In the genomic region with DNA sequence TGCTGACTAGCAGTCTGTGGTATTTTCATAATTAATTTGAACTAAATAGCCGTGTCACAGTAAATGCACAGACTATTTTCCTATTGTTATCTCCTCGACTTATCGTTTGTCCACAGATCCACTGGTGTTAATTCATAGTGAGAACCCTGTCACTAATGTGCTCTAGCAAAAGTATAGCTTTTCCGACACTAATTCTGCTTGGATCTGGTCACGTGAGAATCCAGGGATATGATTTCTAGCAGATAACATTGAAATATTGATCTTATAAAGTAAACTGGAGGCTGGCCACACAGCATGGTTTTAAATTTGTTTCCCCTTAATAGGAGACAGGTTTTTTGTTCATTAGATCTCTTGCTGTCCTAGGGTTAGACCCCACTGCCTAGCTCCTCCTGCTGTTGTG, we compare ENCODE assay signal across 24 cellular contexts.
"Had no signal": no experiment of that assay in that cellular context is flagged by ENCODE, and none has a peak within 500 bp of the region (broad histone marks: within the 10 kb centered on the region; RNA-seq: fewer than 3 reads in every experiment).

No MANE protein-coding gene starts in this region.

- H3K4me3 Mint-ChIP-seq: activated B cell treated with CpG ODN at 0.5 μM for 24 hours; activated CD4-positive, alpha-beta T cell treated with anti-CD3 and anti-CD28 coated beads, Interleukin-2, amount 10 ng/mL, durations not matched to agents 7 days and 5 days; activated naive CD8-positive, alpha-beta T cell; activated T-cell treated with anti-CD3 and anti-CD28 coated beads, Interleukin-2, amount 50 U/mL, for 72 hours; central memory CD8-positive, alpha-beta T cell; endodermal cell; natural killer cell had no signal

- H3K36me3 ChIP-seq: left ventricle myocardium inferior had no signal

- H3K27ac ChIP-seq: body of pancreas, left ventricle myocardium inferior had no signal

- H3K36me3 Mint-ChIP-seq: activated naive CD8-positive, alpha-beta T cell had no signal

- H3K9me3 ChIP-seq: body of pancreas had no signal

- ATAC-seq: activated T-cell treated with anti-CD3 and anti-CD28 coated beads, Interleukin-2, amount 50 U/mL, for 72 hours; body of pancreas; natural killer cell; right cardiac atrium; stimulated activated naive CD8-positive, alpha-beta T cell treated with anti-CD3 and anti-CD28 coated beads, Interleukin-15, Interleukin-2, amounts not matched to agents 100 U/mL and 50 U/mL, for 24 hours had no signal

- H3K27me3 ChIP-seq: body of pancreas had no signal

- H3K27me3 Mint-ChIP-seq: activated B cell treated with CpG ODN at 0.5 μM for 24 hours; activated CD4-positive, alpha-beta T cell treated with anti-CD3 and anti-CD28 coated beads, Interleukin-2, amount 10 ng/mL, durations not matched to agents 7 days and 5 days; central memory CD8-positive, alpha-beta T cell; progenitor cell of endocrine pancreas had no signal

- DNase-seq: activated B cell treated with CpG ODN at 0.5 μM for 24 hours; activated CD4-positive, alpha-beta T cell treated with anti-CD3 and anti-CD28 coated beads, Interleukin-2, amount 10 ng/mL, durations not matched to agents 7 days and 5 days; activated CD8-positive, alpha-beta memory T cell treated with anti-CD3 and anti-CD28 coated beads, Interleukin-2, amount 50 U/mL, for 48 hours; activated gamma-delta T cell treated with Interleukin-2 at 50 U/mL for 16 hours; activated T-cell treated with anti-CD3 and anti-CD28 coated beads, Interleukin-2, amount 50 U/mL, for 72 hours; amygdala; body of pancreas; dermis blood vessel endothelial cell; endodermal cell; erythroblast; hippocampal formation; kidney; left ventricle myocardium inferior; natural killer cell; nucleus accumbens; right cardiac atrium; stimulated activated CD4-positive, alpha-beta T cell treated with anti-CD3 and anti-CD28 coated beads, Interleukin-4, amount 100 ng/mL, for 4 hours; stimulated activated CD8-positive, alpha-beta memory T cell treated with anti-CD3 and anti-CD28 coated beads, Interleukin-4, amount 100 ng/mL, for 48 hours; stimulated activated naive CD8-positive, alpha-beta T cell treated with anti-CD3 and anti-CD28 coated beads, Interleukin-15, Interleukin-2, amounts not matched to agents 100 U/mL and 50 U/mL, for 24 hours; trophoblast cell had no signal

- H3K4me1 Mint-ChIP-seq: activated B cell treated with CpG ODN at 0.5 μM for 24 hours; activated CD4-positive, alpha-beta T cell treated with anti-CD3 and anti-CD28 coated beads, Interleukin-2, amount 10 ng/mL, durations not matched to agents 7 days and 5 days; central memory CD8-positive, alpha-beta T cell; endodermal cell; natural killer cell had no signal

- H3K9me3 Mint-ChIP-seq: activated CD4-positive, alpha-beta T cell treated with anti-CD3 and anti-CD28 coated beads, Interleukin-2, amount 10 ng/mL, durations not matched to agents 7 days and 5 days had no signal

- H3K4me3 ChIP-seq: body of pancreas, left ventricle myocardium inferior, smooth muscle cell had no signal

- H3K27ac Mint-ChIP-seq: activated B cell treated with CpG ODN at 0.5 μM for 24 hours; activated CD4-positive, alpha-beta T cell treated with anti-CD3 and anti-CD28 coated beads, Interleukin-2, amount 10 ng/mL, durations not matched to agents 7 days and 5 days; activated naive CD8-positive, alpha-beta T cell; activated T-cell treated with anti-CD3 and anti-CD28 coated beads, Interleukin-2, amount 50 U/mL, for 72 hours; endodermal cell; natural killer cell; progenitor cell of endocrine pancreas had no signal

- H3K4me2 ChIP-seq: smooth muscle cell had no signal

- H3K4me1 ChIP-seq: body of pancreas, left ventricle myocardium inferior had no signal
